8 cellular contexts compared by ENCODE assay signal in genomic region chr21:38830667-38831525, GRCh38. TPM values are rescaled to one million over a fixed set of nuclear protein-coding genes. Genes with fewer than 3 reads are reported as not detected.
DNase-seq lines count a peak whose midpoint lies in the region; ATAC-seq and TF ChIP-seq lines count a peak whose summit lies in the region.

No MANE protein-coding gene starts in this region.

- peak overlapping the region; percentile 3 for H3K27ac Mint-ChIP-seq in CD4-positive, alpha-beta T cell
- no peak overlapping the region for H3K27ac Mint-ChIP-seq in activated CD4-positive, alpha-beta T cell treated with anti-CD3 and anti-CD28 coated beads, Interleukin-2, amount 10 ng/mL, durations not matched to agents 7 days and 5 days

- intact Hi-C loops in CD4-positive, alpha-beta T cell (cut with DNase I, micrococcal nuclease), result loop anchor here in 1 of 2 experiments (5.0 kb wide), 1 partner anchor 99 kb away; no protein-coding TSS in a partner anchor

- TF ChIP-seq POLR2A in gastroesophageal sphincter (IDR thresholded peaks at IDR 0.05), result no peak

- no peaks in the 10 kb centered on the region for H3K27me3 ChIP-seq in CD4-positive, alpha-beta T cell (ENCODE audit: control insufficient read depth, insufficient read depth, low read length)
- H3K27me3 ChIP-seq in gastroesophageal sphincter, result no peaks in the 10 kb centered on the region

- no peak overlapping the region for H3K4me3 ChIP-seq in gastroesophageal sphincter

- no peaks in the 10 kb centered on the region for H3K9me3 Mint-ChIP-seq in CD4-positive, alpha-beta T cell
- H3K9me3 Mint-ChIP-seq in activated CD4-positive, alpha-beta T cell treated with anti-CD3 and anti-CD28 coated beads, Interleukin-2, amount 10 ng/mL, durations not matched to agents 7 days and 5 days, result peaks cover 4% of the 10 kb centered on the region

- WGBS in gastroesophageal sphincter (ENCODE audit: low coverage in 1 of 2), 2 donors, result 100% methylated on average over 1 to 2 of the region's 2 CpGs

- no peaks in the 10 kb centered on the region for H3K36me3 Mint-ChIP-seq in CD4-positive, alpha-beta T cell (ENCODE audit: low read depth)
- no peaks in the 10 kb centered on the region for H3K36me3 Mint-ChIP-seq in activated CD4-positive, alpha-beta T cell treated with anti-CD3 and anti-CD28 coated beads, Interleukin-2, amount 10 ng/mL, durations not matched to agents 7 days and 5 days (ENCODE audit: low read depth)

- H3K4me3 Mint-ChIP-seq in CD4-positive, alpha-beta T cell, result no peak overlapping the region
- no peak overlapping the region for H3K4me3 Mint-ChIP-seq in activated CD4-positive, alpha-beta T cell treated with anti-CD3 and anti-CD28 coated beads, Interleukin-2, amount 10 ng/mL, durations not matched to agents 7 days and 5 days

- no peak for TF ChIP-seq CTCF in CD4-positive, alpha-beta T cell (IDR thresholded peaks at IDR 0.05)
- TF ChIP-seq CTCF in gastroesophageal sphincter (IDR thresholded peaks at IDR 0.05), result no peak

- no peak for ATAC-seq in CD4-positive, alpha-beta T cell (ENCODE audit: poor library complexity)
- ATAC-seq in GM19468 (IDR thresholded peaks at IDR 0.05; ENCODE audit: extremely low read depth, unreplicated experiment) (peak; percentile 14), HG03432 (IDR thresholded peaks at IDR 0.05; ENCODE audit: unreplicated experiment) (peak; percentile 84), gastroesophageal sphincter (no peak)

- H3K4me1 Mint-ChIP-seq in CD4-positive, alpha-beta T cell (ENCODE audit: low read depth), result peaks cover 15% of the 10 kb centered on the region
- H3K4me1 Mint-ChIP-seq in activated CD4-positive, alpha-beta T cell treated with anti-CD3 and anti-CD28 coated beads, Interleukin-2, amount 10 ng/mL, durations not matched to agents 7 days and 5 days, result peaks cover 15% of the 10 kb centered on the region

- H3K9me3 ChIP-seq in CD4-positive, alpha-beta T cell (ENCODE audit: control insufficient read depth, low read length), result no peaks in the 10 kb centered on the region
- peaks cover 0 to 9% (median 0%) of the 10 kb centered on the region in 3 donors for H3K9me3 ChIP-seq in gastroesophageal sphincter

- POLR2A ChIA-PET in CD4-positive, alpha-beta T cell (lab: Charles Lee), result interaction anchor here (1.8 kb wide), 1 partner anchor 25 kb away, joined by 7 read pairs; the partner anchor contains the start of gene ETS2
- POLR2A ChIA-PET in activated CD4-positive, alpha-beta T cell treated with anti-CD3 and anti-CD28 coated beads, Interleukin-2, amount 10 ng/mL, durations not matched to agents 7 days and 5 days (lab: Charles Lee), result no interaction called here

- peaks cover 4 to 19% (median 4%) of the 10 kb centered on the region in 3 donors for H3K4me1 ChIP-seq in gastroesophageal sphincter

- CTCF ChIA-PET in CD4-positive, alpha-beta T cell (lab: Charles Lee), result no interaction called here
- CTCF ChIA-PET in activated CD4-positive, alpha-beta T cell treated with anti-CD3 and anti-CD28 coated beads, Interleukin-2, amount 10 ng/mL, durations not matched to agents 7 days and 5 days (lab: Charles Lee), result interaction anchor here (1.1 to 1.6 kb wide), 2 partner anchors 12 to 26 kb away, joined by 3 to 4 read pairs; no protein-coding TSS in a partner anchor

- TF ChIP-seq EP300 in gastroesophageal sphincter (IDR thresholded peaks at IDR 0.05), result no peak

- H3K27ac ChIP-seq in CD4-positive, alpha-beta T cell (ENCODE audit: low read depth, low read length), result no peak overlapping the region
- H3K27ac ChIP-seq in gastroesophageal sphincter, result peak overlapping the region; percentile 19 to 58 (median 37)

- no peaks in the 10 kb centered on the region for H3K27me3 Mint-ChIP-seq in CD4-positive, alpha-beta T cell
- no peaks in the 10 kb centered on the region for H3K27me3 Mint-ChIP-seq in activated CD4-positive, alpha-beta T cell treated with anti-CD3 and anti-CD28 coated beads, Interleukin-2, amount 10 ng/mL, durations not matched to agents 7 days and 5 days

- no peak for DNase-seq in CD4-positive, alpha-beta T cell
- DNase-seq in NCI-H1092 (lab: John Stamatoyannopoulos, UW) (no peak), glomerular visceral epithelial cell (ENCODE audit: extremely low spot score) (no peak), KG1 (lab: John Stamatoyannopoulos, UW) (no peak)
- no peak for DNase-seq in activated CD4-positive, alpha-beta T cell treated with anti-CD3 and anti-CD28 coated beads, Interleukin-2, amount 10 ng/mL, durations not matched to agents 7 days and 5 days

- no peaks in the 10 kb centered on the region for H3K36me3 ChIP-seq in gastroesophageal sphincter

RNA-seq across cellular contexts. Expression of gene ETS2, which starts 25.2 kb away (rescaled TPM):
- 10 to 100 TPM; 11.4 to 13.9 TPM for total RNA-seq in CD4-positive, alpha-beta T cell
- total RNA-seq in gastroesophageal sphincter, result 100 to 1,000 TPM in 1 of 4 donors, 10 to 100 TPM in 3; 50.9 to 169 (median 63.5) TPM
- total RNA-seq in activated CD4-positive, alpha-beta T cell treated with anti-CD3 and anti-CD28 coated beads, Interleukin-2, amount 10 ng/mL, durations not matched to agents 7 days and 5 days, result 10 to 100 TPM; 15.2 to 19.7 TPM

Comparison
In these comparisons a context has a peak if more than half of its experiments do, and no peak if none do; other contexts are left out.
1. ATAC-seq: peak in GM19468 (single experiment) and HG03432 (single experiment); none in CD4-positive, alpha-beta T cell (single experiment) and gastroesophageal sphincter (single experiment).